Comparison of ENCODE assay signal across 1 cellular context in genomic region chr10:62619409-62619730, GRCh38.
TF ChIP-seq lines count a peak whose summit lies in the region.

No MANE protein-coding gene starts in this region.

TF ChIP-seq in GM12878, 131 proteins besides CTCF, POLR2A, EP300 and RAD21 (continued from another document):
- peak; percentile 19; the same call in 1 of the 2 replicates for TF ChIP-seq NFIC (IDR thresholded peaks at IDR 0.05; ENCODE audit: low read depth, low read length)
- no peak for TF ChIP-seq RB1 (IDR thresholded peaks at IDR 0.05; ENCODE audit: borderline replicate concordance)
- TF ChIP-seq IKZF2 (IDR thresholded peaks at IDR 0.05): peak; percentile 37 to 56; a peak in 2 of 4 replicates
- TF ChIP-seq SMC3 (IDR thresholded peaks at IDR 0.05; ENCODE audit: borderline replicate concordance, low read length): no peak; the same call in 1 of the 2 replicates
- no peak for TF ChIP-seq EZH2 (IDR thresholded peaks at IDR 0.05; ENCODE audit: borderline replicate concordance, control insufficient read depth, low read depth, low read length)
- no peak; the same call in 1 of the 2 replicates for TF ChIP-seq SPI1 (IDR thresholded peaks at IDR 0.05; ENCODE audit: borderline replicate concordance, insufficient read depth, low read depth, low read length)
- no peak for TF ChIP-seq SP1 (IDR thresholded peaks at IDR 0.05; ENCODE audit: low read depth, low read length)
- TF ChIP-seq HDAC6 (IDR thresholded peaks at IDR 0.05; ENCODE audit: unreplicated experiment): no peak
- TF ChIP-seq MTA2 (IDR thresholded peaks at IDR 0.05; ENCODE audit: low read depth): peak; percentile 49; the same call in 1 of the 2 replicates
- TF ChIP-seq ZSCAN29 (IDR thresholded peaks at IDR 0.05): no peak
- TF ChIP-seq, protein P1, sequence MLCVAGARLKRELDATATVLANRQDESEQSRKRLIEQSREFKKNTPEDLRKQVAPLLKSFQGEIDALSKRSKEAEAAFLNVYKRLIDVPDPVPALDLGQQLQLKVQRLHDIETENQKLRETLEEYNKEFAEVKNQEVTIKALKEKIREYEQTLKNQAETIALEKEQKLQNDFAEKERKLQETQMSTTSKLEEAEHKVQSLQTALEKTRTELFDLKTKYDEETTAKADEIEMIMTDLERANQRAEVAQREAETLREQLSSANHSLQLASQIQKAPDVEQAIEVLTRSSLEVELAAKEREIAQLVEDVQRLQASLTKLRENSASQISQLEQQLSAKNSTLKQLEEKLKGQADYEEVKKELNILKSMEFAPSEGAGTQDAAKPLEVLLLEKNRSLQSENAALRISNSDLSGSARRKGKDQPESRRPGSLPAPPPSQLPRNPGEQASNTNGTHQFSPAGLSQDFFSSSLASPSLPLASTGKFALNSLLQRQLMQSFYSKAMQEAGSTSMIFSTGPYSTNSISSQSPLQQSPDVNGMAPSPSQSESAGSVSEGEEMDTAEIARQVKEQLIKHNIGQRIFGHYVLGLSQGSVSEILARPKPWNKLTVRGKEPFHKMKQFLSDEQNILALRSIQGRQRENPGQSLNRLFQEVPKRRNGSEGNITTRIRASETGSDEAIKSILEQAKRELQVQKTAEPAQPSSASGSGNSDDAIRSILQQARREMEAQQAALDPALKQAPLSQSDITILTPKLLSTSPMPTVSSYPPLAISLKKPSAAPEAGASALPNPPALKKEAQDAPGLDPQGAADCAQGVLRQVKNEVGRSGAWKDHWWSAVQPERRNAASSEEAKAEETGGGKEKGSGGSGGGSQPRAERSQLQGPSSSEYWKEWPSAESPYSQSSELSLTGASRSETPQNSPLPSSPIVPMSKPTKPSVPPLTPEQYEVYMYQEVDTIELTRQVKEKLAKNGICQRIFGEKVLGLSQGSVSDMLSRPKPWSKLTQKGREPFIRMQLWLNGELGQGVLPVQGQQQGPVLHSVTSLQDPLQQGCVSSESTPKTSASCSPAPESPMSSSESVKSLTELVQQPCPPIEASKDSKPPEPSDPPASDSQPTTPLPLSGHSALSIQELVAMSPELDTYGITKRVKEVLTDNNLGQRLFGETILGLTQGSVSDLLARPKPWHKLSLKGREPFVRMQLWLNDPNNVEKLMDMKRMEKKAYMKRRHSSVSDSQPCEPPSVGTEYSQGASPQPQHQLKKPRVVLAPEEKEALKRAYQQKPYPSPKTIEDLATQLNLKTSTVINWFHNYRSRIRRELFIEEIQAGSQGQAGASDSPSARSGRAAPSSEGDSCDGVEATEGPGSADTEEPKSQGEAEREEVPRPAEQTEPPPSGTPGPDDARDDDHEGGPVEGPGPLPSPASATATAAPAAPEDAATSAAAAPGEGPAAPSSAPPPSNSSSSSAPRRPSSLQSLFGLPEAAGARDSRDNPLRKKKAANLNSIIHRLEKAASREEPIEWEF (IDR thresholded peaks at IDR 0.05; ENCODE audit: insufficient replicate concordance, low read depth, low read length): peak; percentile 36
